27 cellular contexts compared by ENCODE assay signal in the genomic region with DNA sequence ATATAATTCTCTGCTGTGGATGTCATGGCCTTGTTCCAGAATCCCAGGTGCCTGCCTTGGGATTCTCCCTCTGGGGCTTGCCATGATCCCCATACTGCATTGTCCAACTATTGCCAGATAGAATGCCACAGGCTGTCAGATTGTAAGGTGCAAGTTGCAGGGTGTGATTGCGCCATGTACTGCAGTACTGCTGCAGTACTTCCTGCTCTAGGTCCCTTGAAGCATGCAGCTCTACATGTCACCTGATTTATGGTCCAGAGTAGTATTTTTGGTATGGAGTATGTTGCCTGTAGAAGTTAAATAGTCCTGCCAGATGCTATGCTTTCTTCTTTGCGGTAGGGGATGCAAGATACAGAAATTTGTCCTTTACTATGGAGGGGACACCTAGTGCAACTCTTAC. TPM values are rescaled to one million over a fixed set of nuclear protein-coding genes. Genes with fewer than 3 reads are reported as not detected.
"Had no signal": no experiment of that assay in that cellular context is flagged by ENCODE, and none has a peak within 500 bp of the region (broad histone marks: within the 10 kb centered on the region; RNA-seq: fewer than 3 reads in every experiment).

No MANE protein-coding gene starts in this region.

- H3K9me3 ChIP-seq: adrenal gland, breast epithelium, gastroesophageal sphincter, heart left ventricle, left lung, suprapubic skin had no signal

- DNase-seq: activated CD4-positive, alpha-beta T cell treated with anti-CD3 and anti-CD28 coated beads, Interleukin-2, amount 10 ng/mL, durations not matched to agents 24 days and 14 days; activated CD4-positive, CD25-positive, alpha-beta regulatory T cell; activated CD8-positive, alpha-beta memory T cell treated with anti-CD3 and anti-CD28 coated beads, Interleukin-2, amount 50 U/mL, for 4 hours; activated gamma-delta T cell treated with Interleukin-2 at 50 U/mL for 16 hours; adrenal gland; cerebellar nuclear complex; cortex of kidney; heart left ventricle; left lung; midbrain; stimulated activated CD4-positive, alpha-beta T cell treated with anti-CD3 and anti-CD28 coated beads, Interleukin-12 subunit alpha, Interleukin-12 subunit beta, amount 100 ng/mL, for 4 hours; stimulated activated CD4-positive, alpha-beta T cell treated with anti-CD3 and anti-CD28 coated beads, Interleukin-1b, Interleukin-23, amount 100 ng/mL, for 48 hours; stimulated activated naive CD4-positive, alpha-beta T cell treated with Interleukin-2 at 50 U/mL for 16 hours; SW 1271; trophoblast cell had no signal

- H3K27me3 ChIP-seq: adrenal gland, breast epithelium, heart left ventricle, left lung, suprapubic skin had no signal

- H3K27ac Mint-ChIP-seq: activated CD4-positive, alpha-beta T cell treated with anti-CD3 and anti-CD28 coated beads, Interleukin-2, amount 10 ng/mL, durations not matched to agents 24 days and 14 days; activated T-helper 1 cell treated with anti-CD3 and anti-CD28 coated beads, Interleukin-12 subunit alpha, Interleukin-12 subunit beta, Interleukin-2, Interleukin-4 antibody, amounts not matched to agents 30 ng/mL and 10 ng/mL and 1 ng/mL, durations not matched to agents 14 hours and 24 hours and 36 hours; T-helper 2 cell treated with Interferon-gamma antibody and Interleukin-4, amounts not matched to agents 5 μg/mL and 100 μg/mL, for 36 hours had no signal

- ATAC-seq: gastroesophageal sphincter, heart left ventricle, left lung had no signal

- H3K4me3 ChIP-seq: adrenal gland, breast epithelium, gastroesophageal sphincter, heart left ventricle, left lung, suprapubic skin had no signal

- H3K27me3 Mint-ChIP-seq: activated CD4-positive, alpha-beta T cell treated with anti-CD3 and anti-CD28 coated beads, Interleukin-2, amount 10 ng/mL, durations not matched to agents 24 days and 14 days had no signal

- H3K4me3 Mint-ChIP-seq: activated CD4-positive, alpha-beta T cell treated with anti-CD3 and anti-CD28 coated beads, Interleukin-2, amount 10 ng/mL, durations not matched to agents 24 days and 14 days; activated T-helper 1 cell treated with anti-CD3 and anti-CD28 coated beads, Interleukin-12 subunit alpha, Interleukin-12 subunit beta, Interleukin-2, Interleukin-4 antibody, amounts not matched to agents 30 ng/mL and 10 ng/mL and 1 ng/mL, durations not matched to agents 14 hours and 24 hours and 36 hours; T-helper 2 cell treated with Interferon-gamma antibody and Interleukin-4, amounts not matched to agents 5 μg/mL and 100 μg/mL, for 36 hours had no signal

- H3K27ac ChIP-seq: adrenal gland, breast epithelium, gastroesophageal sphincter, heart left ventricle, left lung, suprapubic skin had no signal

- H3K4me1 ChIP-seq: adrenal gland, breast epithelium, gastroesophageal sphincter, suprapubic skin had no signal

- H3K36me3 ChIP-seq: adrenal gland, breast epithelium, gastroesophageal sphincter, heart left ventricle, left lung, suprapubic skin had no signal

RNA-seq across cellular contexts. Expression of gene SLC35G3, which starts 41.7 kb away (rescaled TPM):
- total RNA-seq: activated CD4-positive, alpha-beta T cell treated with anti-CD3 and anti-CD28 coated beads, Interleukin-2, amount 10 ng/mL, durations not matched to agents 24 days and 14 days; activated T-helper 1 cell treated with anti-CD3 and anti-CD28 coated beads, Interleukin-12 subunit alpha, Interleukin-12 subunit beta, Interleukin-2, Interleukin-4 antibody, amounts not matched to agents 30 ng/mL and 10 ng/mL and 1 ng/mL, durations not matched to agents 14 hours and 24 hours and 36 hours; adrenal gland; astrocyte; breast epithelium; gastroesophageal sphincter; heart left ventricle; kidney epithelial cell; left lung; lung microvascular endothelial cell; omental fat pad; posterior vena cava; suprapubic skin had no signal
- polyA plus RNA-seq: adrenal gland, esophagus, heart left ventricle, neural cell had no signal
